Comparison of ENCODE assay signal across 9 cellular contexts in the genomic region with DNA sequence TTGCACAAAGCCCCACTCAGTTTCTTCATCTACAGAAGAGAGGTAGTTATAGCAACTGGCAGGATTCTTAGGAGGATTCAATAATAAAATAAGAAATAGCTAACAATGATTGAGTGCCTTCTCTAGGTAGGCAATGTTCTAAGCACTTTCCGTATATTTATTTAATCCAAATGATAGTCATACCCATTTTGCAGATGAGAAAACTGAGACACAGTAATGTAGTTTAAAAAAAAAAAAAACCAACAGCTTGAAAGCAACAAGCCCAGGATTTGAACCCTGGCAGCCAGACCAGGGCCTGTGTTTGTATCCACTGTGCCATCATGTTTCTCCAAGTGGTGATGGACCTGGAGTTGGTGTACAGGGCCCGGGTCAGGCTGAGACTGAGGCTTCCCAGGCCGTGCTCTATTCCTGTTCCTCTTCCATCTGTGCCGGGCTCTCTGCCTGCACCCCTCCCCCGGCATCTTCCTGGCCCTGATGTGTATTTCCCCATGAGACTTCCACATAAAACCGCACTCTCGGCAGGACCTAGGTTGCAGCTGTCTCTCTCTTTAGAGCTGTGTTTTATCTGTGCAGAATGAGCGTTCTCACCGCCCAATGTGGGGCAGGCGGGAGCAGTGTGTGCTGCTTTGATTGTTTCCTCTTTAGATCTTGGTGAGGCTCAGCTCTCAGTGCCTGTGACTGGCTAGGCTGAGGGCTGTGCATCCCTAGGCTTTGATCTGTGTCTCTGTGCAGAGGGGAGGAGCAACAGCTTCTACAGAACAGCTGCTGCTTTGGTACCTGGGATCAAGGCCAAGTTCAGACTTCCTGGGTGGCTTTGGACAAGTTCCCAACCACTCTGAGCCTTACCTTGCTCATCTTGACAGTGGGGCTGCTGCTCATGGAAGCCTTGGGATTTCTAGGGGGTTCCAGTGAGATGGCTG. TPM values are rescaled to one million over a fixed set of nuclear protein-coding genes. Genes with fewer than 3 reads are reported as not detected.
DNase-seq lines count a peak whose midpoint lies in the region; ATAC-seq and TF ChIP-seq lines count a peak whose summit lies in the region.
"Had no signal": no experiment of that assay in that cellular context is flagged by ENCODE, and none has a peak within 500 bp of the region (broad histone marks: within the 10 kb centered on the region; RNA-seq: fewer than 3 reads in every experiment).

No MANE protein-coding gene starts in this region.

- H3K9ac ChIP-seq in SK-N-SH: no peak overlapping the region

- POLR2A ChIA-PET in SK-N-SH (lab: Yijun Ruan, JAX): no interaction called here

- 95% methylated on average over 10 of the region's 10 CpGs for WGBS in SK-N-SH (ENCODE audit: low lambda C conversion rate)

- peaks cover 18% of the 10 kb centered on the region for H3K27me3 ChIP-seq in foreskin keratinocyte
- no peaks in the 10 kb centered on the region for H3K27me3 ChIP-seq in SK-N-SH (ENCODE audit: insufficient read depth)
- H3K27me3 ChIP-seq: ovary had no signal

- TF ChIP-seq EP300 in SK-N-SH (IDR thresholded peaks at IDR 0.05; ENCODE audit: borderline replicate concordance in 1 of 2, low read depth in 1 of 2, low read length in 1 of 2): no peak

- CTCF ChIA-PET in SK-N-SH (lab: Yijun Ruan, JAX): interaction anchor here (0.8 to 1.2 kb wide), 3 partner anchors 19 to 226 kb away, joined by 3 to 5 read pairs (median 3); no protein-coding TSS in a partner anchor

- TF ChIP-seq RAD21 in SK-N-SH (IDR thresholded peaks at IDR 0.05; ENCODE audit: low read length): no peak

- no peaks in the 10 kb centered on the region for H3K36me3 ChIP-seq in SK-N-SH (replicated peaks in 1 of 2; ENCODE audit: control insufficient read depth in 1 of 2, insufficient read depth in 2 of 2, low read length in 1 of 2)
- H3K36me3 ChIP-seq: ovary had no signal

- H3K4me1 ChIP-seq in foreskin keratinocyte (no peaks in the 10 kb centered on the region), SK-N-SH (ENCODE audit: control insufficient read depth in 1 of 2, insufficient read depth in 2 of 2, low read depth in 1 of 2, low read length in 1 of 2) (peaks cover 3 to 49% of the 10 kb centered on the region in 2 experiments; a peak in 3 of 4 replicates)

- 0 out of 2 replicates have a peak overlapping the region, but pooled peaks have one; percentile 10 for H3K27ac ChIP-seq in VCaP
- H3K27ac ChIP-seq in foreskin keratinocyte: no peak overlapping the region
- no peak overlapping the region for H3K27ac ChIP-seq in SK-N-SH (ENCODE audit: low read depth in 2 of 2, low read length in 1 of 2)
- H3K27ac ChIP-seq: ovary had no signal

- H3K9me3 ChIP-seq in SK-N-SH: no peaks in the 10 kb centered on the region
- H3K9me3 ChIP-seq: ovary had no signal

- no peaks in the 10 kb centered on the region for H3F3A ChIP-seq in SK-N-SH (replicated peaks; ENCODE audit: insufficient read depth)

- DNase-seq in DMS 273 (lab: John Stamatoyannopoulos, UW; ENCODE audit: unreplicated experiment) (peak; percentile 79), foreskin keratinocyte (no peak), HuH-7 (ENCODE audit: low spot score) (no peak), SK-N-SH (no peak)

- no peaks in the 10 kb centered on the region for H3K79me2 ChIP-seq in SK-N-SH (ENCODE audit: insufficient read depth)

- H3K4me2 ChIP-seq in SK-N-SH: no peak overlapping the region

- TF ChIP-seq CTCF in VCaP (conservative IDR thresholded peaks at IDR 0.05) (no peak), foreskin keratinocyte (conservative IDR thresholded peaks at IDR 0.05) (no peak), SK-N-SH (IDR thresholded peaks at IDR 0.05) (no peak)

- no peak overlapping the region for H3K4me3 ChIP-seq in SK-N-SH (ENCODE audit: low read depth in 2 of 2, low read length in 1 of 2)
- H3K4me3 ChIP-seq: ovary had no signal

- no peak overlapping the region for H2AFZ ChIP-seq in SK-N-SH (ENCODE audit: low read depth)

- ATAC-seq in HG03095 (IDR thresholded peaks at IDR 0.05; ENCODE audit: unreplicated experiment) (peak; percentile 55), foreskin keratinocyte (peak; percentile 21), GM21381 (IDR thresholded peaks at IDR 0.05; ENCODE audit: unreplicated experiment) (no peak), HG03135 (IDR thresholded peaks at IDR 0.05; ENCODE audit: unreplicated experiment) (no peak)

- no peaks in the 10 kb centered on the region for H4K20me1 ChIP-seq in SK-N-SH (ENCODE audit: insufficient read depth)

- no peaks in the 10 kb centered on the region for H3K9me2 ChIP-seq in SK-N-SH

TF ChIP-seq in SK-N-SH, 30 proteins besides CTCF, POLR2A, EP300 and RAD21:
- no peak for TF ChIP-seq GATA2 (CRISPR knock-in tag; IDR thresholded peaks at IDR 0.05)
- TF ChIP-seq YY1 (IDR thresholded peaks at IDR 0.05; ENCODE audit: low read depth): no peak
- TF ChIP-seq RCOR1 (IDR thresholded peaks at IDR 0.05; ENCODE audit: low read length): no peak
- TF ChIP-seq, protein P1, sequence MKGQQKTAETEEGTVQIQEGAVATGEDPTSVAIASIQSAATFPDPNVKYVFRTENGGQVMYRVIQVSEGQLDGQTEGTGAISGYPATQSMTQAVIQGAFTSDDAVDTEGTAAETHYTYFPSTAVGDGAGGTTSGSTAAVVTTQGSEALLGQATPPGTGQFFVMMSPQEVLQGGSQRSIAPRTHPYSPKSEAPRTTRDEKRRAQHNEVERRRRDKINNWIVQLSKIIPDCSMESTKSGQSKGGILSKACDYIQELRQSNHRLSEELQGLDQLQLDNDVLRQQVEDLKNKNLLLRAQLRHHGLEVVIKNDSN (IDR thresholded peaks at IDR 0.05; ENCODE audit: borderline replicate concordance, low read depth): no peak
- TF ChIP-seq, protein P2, sequence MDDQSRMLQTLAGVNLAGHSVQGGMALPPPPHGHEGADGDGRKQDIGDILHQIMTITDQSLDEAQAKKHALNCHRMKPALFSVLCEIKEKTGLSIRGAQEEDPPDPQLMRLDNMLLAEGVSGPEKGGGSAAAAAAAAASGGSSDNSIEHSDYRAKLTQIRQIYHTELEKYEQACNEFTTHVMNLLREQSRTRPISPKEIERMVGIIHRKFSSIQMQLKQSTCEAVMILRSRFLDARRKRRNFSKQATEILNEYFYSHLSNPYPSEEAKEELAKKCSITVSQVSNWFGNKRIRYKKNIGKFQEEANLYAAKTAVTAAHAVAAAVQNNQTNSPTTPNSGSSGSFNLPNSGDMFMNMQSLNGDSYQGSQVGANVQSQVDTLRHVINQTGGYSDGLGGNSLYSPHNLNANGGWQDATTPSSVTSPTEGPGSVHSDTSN (IDR thresholded peaks at IDR 0.05): no peak
- TF ChIP-seq FOXJ3 (CRISPR knock-in tag; IDR thresholded peaks at IDR 0.05): no peak
- TF ChIP-seq SMC3 (IDR thresholded peaks at IDR 0.05; ENCODE audit: low read depth, low read length): no peak
- TF ChIP-seq EZH2phosphoT487 (IDR thresholded peaks at IDR 0.05; ENCODE audit: borderline replicate concordance, low read depth): no peak
- no peak for TF ChIP-seq TEAD4 (IDR thresholded peaks at IDR 0.05; ENCODE audit: borderline replicate concordance, insufficient read depth)
- no peak for TF ChIP-seq RXRA (IDR thresholded peaks at IDR 0.05; ENCODE audit: borderline replicate concordance, low read depth)
- no peak for TF ChIP-seq NFIC (IDR thresholded peaks at IDR 0.05; ENCODE audit: borderline replicate concordance)
- no peak for TF ChIP-seq NRF1 (IDR thresholded peaks at IDR 0.05; ENCODE audit: low read depth, low read length)
- TF ChIP-seq RFX5 (IDR thresholded peaks at IDR 0.05; ENCODE audit: low read length): no peak

RNA-seq across cellular contexts. Expression of a gene that starts 49.5 kb away (rescaled TPM):
- total RNA-seq in foreskin keratinocyte: 0.14 TPM in 2 replicates
- polyA plus RNA-seq in foreskin keratinocyte: 0.10 and 0.29 TPM in 2 replicates
- 6.1 and 15.4 TPM in 2 replicates for polyA plus RNA-seq in SK-N-SH (2012; rRNA removed)
- 8.1 and 12.1 TPM in 2 replicates for polyA plus RNA-seq in SK-N-SH (2012; cell fraction: cytosol; rRNA removed)
- 10.7 and 19.5 TPM in 2 replicates for polyA plus RNA-seq in SK-N-SH (2012; cell fraction: nucleus; rRNA removed)

Comparison
In these comparisons a context has a peak if more than half of its experiments do, and no peak if none do; other contexts are left out.
1. ATAC-seq: peak in HG03095 (single experiment) and foreskin keratinocyte (single experiment); none in GM21381 (single experiment) and HG03135 (single experiment).